In genomic region chr5:138408023-138408422, GRCh38 we compare ENCODE assay signal across 11 cellular contexts. TPM values are rescaled to one million over a fixed set of nuclear protein-coding genes. Genes with fewer than 3 reads are reported as not detected.
DNase-seq lines count a peak whose midpoint lies in the region; ATAC-seq and TF ChIP-seq lines count a peak whose summit lies in the region.
"Had no signal": no experiment of that assay in that cellular context is flagged by ENCODE, and none has a peak within 500 bp of the region (broad histone marks: within the 10 kb centered on the region; RNA-seq: fewer than 3 reads in every experiment).

No MANE protein-coding gene starts in this region.

- TF ChIP-seq CTCF in activated CD8-positive, alpha-beta T cell treated with anti-CD3 and anti-CD28 coated beads for 36 hours (IDR thresholded peaks at IDR 0.05) = no peak
- TF ChIP-seq CTCF in stomach (IDR thresholded peaks at IDR 0.05) (no peak), osteocyte (IDR thresholded peaks at IDR 0.05) (no peak)

- peaks cover 26% of the 10 kb centered on the region for H3K36me3 Mint-ChIP-seq in activated CD8-positive, alpha-beta T cell treated with anti-CD3 and anti-CD28 coated beads for 36 hours (ENCODE audit: low read depth)
- H3K36me3 Mint-ChIP-seq in osteocyte (ENCODE audit: unreplicated experiment) = peaks cover 37% of the 10 kb centered on the region

- H3K4me1 ChIP-seq in stomach = peaks cover 0 to 6% (median 2%) of the 10 kb centered on the region in 4 donors

- H3K36me3 ChIP-seq in stomach = peaks cover 6 to 74% (median 71%) of the 10 kb centered on the region in 4 donors

- no peaks in the 10 kb centered on the region for H3K9me3 ChIP-seq in stomach

- peak overlapping the region; percentile 38 for H3K27ac Mint-ChIP-seq in activated CD8-positive, alpha-beta T cell treated with anti-CD3 and anti-CD28 coated beads for 36 hours
- H3K27ac Mint-ChIP-seq in osteocyte (ENCODE audit: unreplicated experiment) = no peak overlapping the region
- H3K27ac Mint-ChIP-seq: progenitor cell of endocrine pancreas had no signal

- intact Hi-C loops in activated CD8-positive, alpha-beta T cell treated with anti-CD3 and anti-CD28 coated beads for 36 hours (cut with micrococcal nuclease) = no loop called here
- intact Hi-C loops in stomach (cut with DNase I; ENCODE audit: low total_unique reads) = no loop called here

- DNase-seq in activated naive CD4-positive, alpha-beta T cell treated with Interleukin-2 at 50 U/mL for 16 hours = peak; percentile 8
- no peak for DNase-seq in activated naive CD4-positive, alpha-beta T cell (lab: John Stamatoyannopoulos, UW)
- peak; percentile 81 for DNase-seq in activated CD8-positive, alpha-beta T cell treated with anti-CD3 and anti-CD28 coated beads for 36 hours
- peak; percentile 44 for DNase-seq in stomach
- no peak for DNase-seq in occipital lobe (lab: John Stamatoyannopoulos, UW)
- no peak for DNase-seq in osteocyte (ENCODE audit: extremely low spot score, unreplicated experiment)
- no peak for DNase-seq in DMS79 treated with DMSO at 0.1 percent for 48 hours (lab: John Stamatoyannopoulos, UW)

- CTCF ChIA-PET in activated CD8-positive, alpha-beta T cell treated with anti-CD3 and anti-CD28 coated beads for 36 hours (lab: Charles Lee) = interaction anchor here (1.0 to 9.8 kb wide), 8 partner anchors 9 to 229 kb away, joined by 3 to 70 read pairs (median 3); partner anchors contain the start of genes BRD8, FAM53C, KDM3B and KIF20A

- H3K4me3 ChIP-seq in stomach = no peak overlapping the region

- POLR2A ChIA-PET in activated CD8-positive, alpha-beta T cell treated with anti-CD3 and anti-CD28 coated beads for 36 hours (lab: Charles Lee) = interaction anchor here (1.4 to 1.7 kb wide), 4 partner anchors 26 to 97 kb away, joined by 3 to 6 read pairs (median 6); partner anchors contain the start of gene EGR1

- H3K27me3 ChIP-seq in stomach = no peaks in the 10 kb centered on the region

- peak; percentile 71 for ATAC-seq in HG03108 (IDR thresholded peaks at IDR 0.05; ENCODE audit: unreplicated experiment)
- ATAC-seq in activated CD8-positive, alpha-beta T cell treated with anti-CD3 and anti-CD28 coated beads for 36 hours = peak; percentile 96

- no peaks in the 10 kb centered on the region for H3K9me3 Mint-ChIP-seq in activated CD8-positive, alpha-beta T cell treated with anti-CD3 and anti-CD28 coated beads for 36 hours
- H3K9me3 Mint-ChIP-seq in osteocyte (ENCODE audit: unreplicated experiment) = no peaks in the 10 kb centered on the region

- WGBS in stomach, 5 donors = 50 to 76% (median 58%) methylated on average over 5 of the region's 5 CpGs

- peak overlapping the region; percentile 19 for H3K4me3 Mint-ChIP-seq in activated CD8-positive, alpha-beta T cell treated with anti-CD3 and anti-CD28 coated beads for 36 hours
- no peak overlapping the region for H3K4me3 Mint-ChIP-seq in osteocyte (ENCODE audit: unreplicated experiment)

- H3K27ac ChIP-seq in stomach = peak overlapping the region in 2 of 5 donors; percentile 2 to 58
- H3K27ac ChIP-seq: C4-2B, epithelial cell of prostate had no signal

- TF ChIP-seq POLR2A in stomach (IDR thresholded peaks at IDR 0.05) = no peak

- TF ChIP-seq EP300 in stomach (IDR thresholded peaks at IDR 0.05) = no peak

- no peaks in the 10 kb centered on the region for H3K27me3 Mint-ChIP-seq in activated CD8-positive, alpha-beta T cell treated with anti-CD3 and anti-CD28 coated beads for 36 hours
- no peaks in the 10 kb centered on the region for H3K27me3 Mint-ChIP-seq in osteocyte (ENCODE audit: unreplicated experiment)
- H3K27me3 Mint-ChIP-seq: progenitor cell of endocrine pancreas had no signal

- H3K4me1 Mint-ChIP-seq in activated CD8-positive, alpha-beta T cell treated with anti-CD3 and anti-CD28 coated beads for 36 hours (ENCODE audit: low read depth) = peaks cover 14% of the 10 kb centered on the region
- no peaks in the 10 kb centered on the region for H3K4me1 Mint-ChIP-seq in osteocyte (ENCODE audit: unreplicated experiment)

RNA-seq across cellular contexts. Expression of gene REEP2, which starts 30.8 kb away (rescaled TPM):
- total RNA-seq in activated CD8-positive, alpha-beta T cell treated with anti-CD3 and anti-CD28 coated beads for 36 hours = 1 to 10 TPM; 2.9 to 3.1 TPM
- total RNA-seq in stomach (10 to 100 TPM in 1 of 5 donors, 1 to 10 TPM in 2, not detected in 2; 4.5 to 73.3 (median 7.7) TPM), occipital lobe (71.0 TPM), osteocyte (15.4 and 18.3 TPM in 2 replicates)
- 1 to 10 TPM; 2.1 to 5.8 (median 3.1) TPM for polyA plus RNA-seq in stomach

RNA-seq across cellular contexts. Expression of gene KDM3B, which starts 55.5 kb away (rescaled TPM):
- 10 to 100 TPM; 41.6 to 41.9 TPM for total RNA-seq in activated CD8-positive, alpha-beta T cell treated with anti-CD3 and anti-CD28 coated beads for 36 hours
- total RNA-seq in stomach (100 to 1,000 TPM in 1 of 5 donors, 10 to 100 TPM in 4; 47.1 to 107 (median 62.6) TPM), occipital lobe (84.1 TPM), osteocyte (65.2 and 67.4 TPM in 2 replicates)
- 10 to 100 TPM; 12.6 to 20.8 (median 15.6) TPM for polyA plus RNA-seq in stomach

RNA-seq across cellular contexts. Expression of gene EGR1, which starts 57.3 kb away (rescaled TPM):
- 10 to 100 TPM; 46.0 to 46.4 TPM for total RNA-seq in activated CD8-positive, alpha-beta T cell treated with anti-CD3 and anti-CD28 coated beads for 36 hours
- total RNA-seq in stomach (10 to 100 TPM in 4 of 5 donors, 1 to 10 TPM in 1; 7.7 to 83.9 (median 48.1) TPM), occipital lobe (2.8 TPM), osteocyte (219 and 415 TPM in 2 replicates)
- polyA plus RNA-seq in stomach = 10 to 100 TPM; 17.0 to 45.4 (median 30.2) TPM

Comparison
In these comparisons a context has a peak if more than half of its experiments do, and no peak if none do; other contexts are left out.
1. DNase-seq: peak in activated naive CD4-positive, alpha-beta T cell treated with Interleukin-2 at 50 U/mL for 16 hours (single experiment), activated CD8-positive, alpha-beta T cell treated with anti-CD3 and anti-CD28 coated beads for 36 hours (single experiment) and stomach (single experiment); none in activated naive CD4-positive, alpha-beta T cell (0 of 4), occipital lobe (single experiment), osteocyte (single experiment) and DMS79 treated with DMSO at 0.1 percent for 48 hours (single experiment).